8 cellular contexts compared by ENCODE assay signal in the genomic region with DNA sequence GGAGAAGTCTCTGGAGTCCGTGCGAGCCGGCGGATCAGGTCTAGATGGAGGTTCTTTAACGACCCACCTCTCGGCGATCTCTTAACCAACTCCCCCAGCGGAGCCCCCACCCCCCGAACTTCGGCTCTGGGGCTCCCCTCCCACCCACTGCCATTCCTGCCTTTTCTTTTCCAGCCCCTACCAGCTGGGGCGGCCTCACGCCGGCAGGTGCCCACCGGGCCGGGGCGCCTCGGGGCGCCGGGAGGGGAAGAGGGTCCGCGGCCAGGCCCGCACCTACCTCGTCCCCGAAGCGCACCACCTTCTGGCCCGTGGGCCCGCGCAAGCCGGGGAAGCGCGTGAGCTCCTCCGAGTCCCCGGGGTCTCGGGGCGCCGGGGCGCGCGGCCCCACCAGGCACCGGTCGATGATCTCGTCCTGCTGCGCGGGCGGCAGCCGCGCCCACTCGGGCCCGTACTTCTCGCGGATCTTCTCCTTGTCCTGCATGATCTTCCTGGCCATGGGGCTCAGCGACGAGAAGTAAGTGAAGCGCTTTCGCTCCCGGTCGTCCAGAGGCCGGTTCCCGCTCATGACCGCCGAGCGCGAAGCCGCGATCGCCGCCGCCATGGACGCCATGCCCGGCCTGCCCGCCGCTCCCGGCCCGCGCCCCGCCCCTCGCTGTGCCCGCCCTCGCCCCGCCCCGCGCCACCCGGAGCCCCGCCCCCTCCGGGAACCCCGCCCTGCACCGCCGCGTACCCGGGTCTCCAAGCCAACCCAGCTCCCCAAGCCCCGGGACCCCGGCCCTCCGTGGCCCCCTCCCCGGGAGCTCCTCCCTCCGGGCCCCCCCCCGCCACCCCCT. TPM values are rescaled to one million over a fixed set of nuclear protein-coding genes. Genes with fewer than 3 reads are reported as not detected.
DNase-seq lines count a peak whose midpoint lies in the region; ATAC-seq and TF ChIP-seq lines count a peak whose summit lies in the region.

A gene with protein sequence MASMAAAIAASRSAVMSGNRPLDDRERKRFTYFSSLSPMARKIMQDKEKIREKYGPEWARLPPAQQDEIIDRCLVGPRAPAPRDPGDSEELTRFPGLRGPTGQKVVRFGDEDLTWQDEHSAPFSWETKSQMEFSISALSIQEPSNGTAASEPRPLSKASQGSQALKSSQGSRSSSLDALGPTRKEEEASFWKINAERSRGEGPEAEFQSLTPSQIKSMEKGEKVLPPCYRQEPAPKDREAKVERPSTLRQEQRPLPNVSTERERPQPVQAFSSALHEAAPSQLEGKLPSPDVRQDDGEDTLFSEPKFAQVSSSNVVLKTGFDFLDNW (minus strand): TSS at position 619 of the 833 bp plus-strand sequence. CDS start 9 bp downstream, at position 610.

- peaks cover 19% of the 10 kb centered on the region for H3K27me3 Mint-ChIP-seq in activated T-helper 17 cell treated with anti-CD3 and anti-CD28 coated beads, Interleukin-2, amount 50 U/mL, for 72 hours
- H3K27me3 Mint-ChIP-seq in stimulated activated naive CD8-positive, alpha-beta T cell treated with anti-CD3 and anti-CD28 coated beads, Interleukin-15, amount 100 ng/mL, for 72 hours, result peaks cover 47% of the 10 kb centered on the region

- H3K4me1 Mint-ChIP-seq in activated T-helper 17 cell treated with anti-CD3 and anti-CD28 coated beads, Interleukin-2, amount 50 U/mL, for 72 hours, result peaks cover 15% of the 10 kb centered on the region
- H3K4me1 Mint-ChIP-seq in stimulated activated naive CD8-positive, alpha-beta T cell treated with anti-CD3 and anti-CD28 coated beads, Interleukin-15, amount 100 ng/mL, for 72 hours, result peaks cover 31% of the 10 kb centered on the region

- TF ChIP-seq RAD21 in neural cell (conservative IDR thresholded peaks at IDR 0.05), result peak; percentile 21

- H3K27me3 ChIP-seq in BJ (ENCODE audit: control insufficient read depth, insufficient read depth, low read length) (no peaks in the 10 kb centered on the region), neural cell (ENCODE audit: insufficient read depth, low read depth, low read length) (no peaks in the 10 kb centered on the region)

- H3K4me3 Mint-ChIP-seq in activated T-helper 17 cell treated with anti-CD3 and anti-CD28 coated beads, Interleukin-2, amount 50 U/mL, for 72 hours, result peak within 1 kb of the TSS; percentile 77
- H3K4me3 Mint-ChIP-seq in stimulated activated naive CD8-positive, alpha-beta T cell treated with anti-CD3 and anti-CD28 coated beads, Interleukin-15, amount 100 ng/mL, for 72 hours, result peak within 1 kb of the TSS; percentile 92 to 94

- no peak for DNase-seq in BJ (ENCODE audit: low read depth)
- peak; percentile 75 for DNase-seq in GM19238 (ENCODE audit: insufficient read length, low spot score)
- peak; percentile 65 for DNase-seq in OCI-M1 (lab: John Stamatoyannopoulos, UW)
- peak; percentile 39 for DNase-seq in fibroblast of pulmonary artery (ENCODE audit: low read depth)
- DNase-seq in stimulated activated naive CD8-positive, alpha-beta T cell treated with anti-CD3 and anti-CD28 coated beads, Interleukin-15, amount 100 ng/mL, for 72 hours, result peak; percentile 65 to 69

- H3K36me3 ChIP-seq in BJ (ENCODE audit: control insufficient read depth, insufficient read depth, low read length) (peaks cover 3% of the 10 kb centered on the region), neural cell (ENCODE audit: insufficient read depth, low read length) (no peaks in the 10 kb centered on the region)

- peaks cover 27% of the 10 kb centered on the region for H3K79me2 ChIP-seq in neural cell (replicated peaks; ENCODE audit: insufficient read depth, low read length)

- peak within 1 kb of the TSS; percentile 28 for H3K27ac ChIP-seq in neural cell (ENCODE audit: low read length)

- H3K4me2 ChIP-seq in neural cell (ENCODE audit: low read length), result peak within 1 kb of the TSS; percentile 84

- POLR2A ChIA-PET in BJ (lab: Charles Lee), result interaction anchor here (0.6 to 1.6 kb wide), 4 partner anchors 9 to 34 kb away, joined by 3 to 10 read pairs (median 4); no protein-coding TSS in a partner anchor

- H3K9me3 Mint-ChIP-seq in activated T-helper 17 cell treated with anti-CD3 and anti-CD28 coated beads, Interleukin-2, amount 50 U/mL, for 72 hours, result no peaks in the 10 kb centered on the region
- no peaks in the 10 kb centered on the region for H3K9me3 Mint-ChIP-seq in stimulated activated naive CD8-positive, alpha-beta T cell treated with anti-CD3 and anti-CD28 coated beads, Interleukin-15, amount 100 ng/mL, for 72 hours

- H3F3A ChIP-seq in neural cell (ENCODE audit: insufficient read depth, low read length, poor library complexity, severe bottlenecking), result no peaks in the 10 kb centered on the region

- no peak within 1 kb of the TSS for H3K27ac Mint-ChIP-seq in activated T-helper 17 cell treated with anti-CD3 and anti-CD28 coated beads, Interleukin-2, amount 50 U/mL, for 72 hours
- peak within 1 kb of the TSS; percentile 90 for H3K27ac Mint-ChIP-seq in stimulated activated naive CD8-positive, alpha-beta T cell treated with anti-CD3 and anti-CD28 coated beads, Interleukin-15, amount 100 ng/mL, for 72 hours

- H3K9me3 ChIP-seq in neural cell (ENCODE audit: low read length), result no peaks in the 10 kb centered on the region

- CTCF ChIA-PET in BJ (lab: Yijun Ruan, JAX), result interaction anchor here (0.7 to 4.3 kb wide), 10 partner anchors 9 to 339 kb away, joined by 3 to 23 read pairs (median 4); no protein-coding TSS in a partner anchor

- TF ChIP-seq EP300 in neural cell (conservative IDR thresholded peaks at IDR 0.05; ENCODE audit: poor library complexity, severe bottlenecking), result no peak

- H3K9ac ChIP-seq in neural cell (ENCODE audit: low read length), result peak within 1 kb of the TSS; percentile 75

- H3K36me3 Mint-ChIP-seq in activated T-helper 17 cell treated with anti-CD3 and anti-CD28 coated beads, Interleukin-2, amount 50 U/mL, for 72 hours (ENCODE audit: low read depth), result no peaks in the 10 kb centered on the region

- TF ChIP-seq CTCF in BJ (IDR thresholded peaks at IDR 0.05; ENCODE audit: insufficient read depth, low read depth, low read length), result no peak
- no peak for TF ChIP-seq CTCF in fibroblast of pulmonary artery (IDR thresholded peaks at IDR 0.05; ENCODE audit: low read length, missing control alignments)
- TF ChIP-seq CTCF in neural cell (IDR thresholded peaks at IDR 0.05; ENCODE audit: poor library complexity, severe bottlenecking), result peak; percentile 25

- H3K9me2 ChIP-seq in neural cell (ENCODE audit: insufficient read depth, low read length), result no peaks in the 10 kb centered on the region

- no peaks in the 10 kb centered on the region for H4K20me1 ChIP-seq in neural cell (ENCODE audit: insufficient read depth)

- ATAC-seq in HG03354 (IDR thresholded peaks at IDR 0.05; ENCODE audit: poor library complexity, severe bottlenecking, unreplicated experiment), result peak; percentile 81
- ATAC-seq in activated T-helper 17 cell treated with anti-CD3 and anti-CD28 coated beads, Interleukin-2, amount 50 U/mL, for 72 hours (replicated peaks), result peak; percentile 95
- peak; percentile 88 for ATAC-seq in stimulated activated naive CD8-positive, alpha-beta T cell treated with anti-CD3 and anti-CD28 coated beads, Interleukin-15, amount 100 ng/mL, for 72 hours

- H2AFZ ChIP-seq in neural cell (ENCODE audit: low read depth, low read length), result peak within 1 kb of the TSS; percentile 83

- H3K4me3 ChIP-seq in BJ (ENCODE audit: low read depth, low read length), result peak within 1 kb of the TSS; percentile 76
- H3K4me3 ChIP-seq in fibroblast of pulmonary artery (replicated peaks; ENCODE audit: low read depth, low read length), result peak within 1 kb of the TSS; percentile 79
- H3K4me3 ChIP-seq in neural cell (ENCODE audit: low read length), result peak within 1 kb of the TSS; percentile 93

TF ChIP-seq in neural cell, 6 proteins besides CTCF, POLR2A, EP300 and RAD21:
- TF ChIP-seq POLR2AphosphoS5 (IDR thresholded peaks at IDR 0.05) (peak; percentile 79), MXI1 (conservative IDR thresholded peaks at IDR 0.05; ENCODE audit: poor library complexity, severe bottlenecking) (peak; percentile 51), EZH2 (IDR thresholded peaks at IDR 0.05; ENCODE audit: borderline replicate concordance, insufficient read depth, low read length, poor library complexity, severe bottlenecking) (no peak), SMC3 (conservative IDR thresholded peaks at IDR 0.05; ENCODE audit: poor library complexity) (peak; percentile 33), TAF1 (IDR thresholded peaks at IDR 0.05; ENCODE audit: low read depth) (no peak)
- TF ChIP-seq, protein P1, sequence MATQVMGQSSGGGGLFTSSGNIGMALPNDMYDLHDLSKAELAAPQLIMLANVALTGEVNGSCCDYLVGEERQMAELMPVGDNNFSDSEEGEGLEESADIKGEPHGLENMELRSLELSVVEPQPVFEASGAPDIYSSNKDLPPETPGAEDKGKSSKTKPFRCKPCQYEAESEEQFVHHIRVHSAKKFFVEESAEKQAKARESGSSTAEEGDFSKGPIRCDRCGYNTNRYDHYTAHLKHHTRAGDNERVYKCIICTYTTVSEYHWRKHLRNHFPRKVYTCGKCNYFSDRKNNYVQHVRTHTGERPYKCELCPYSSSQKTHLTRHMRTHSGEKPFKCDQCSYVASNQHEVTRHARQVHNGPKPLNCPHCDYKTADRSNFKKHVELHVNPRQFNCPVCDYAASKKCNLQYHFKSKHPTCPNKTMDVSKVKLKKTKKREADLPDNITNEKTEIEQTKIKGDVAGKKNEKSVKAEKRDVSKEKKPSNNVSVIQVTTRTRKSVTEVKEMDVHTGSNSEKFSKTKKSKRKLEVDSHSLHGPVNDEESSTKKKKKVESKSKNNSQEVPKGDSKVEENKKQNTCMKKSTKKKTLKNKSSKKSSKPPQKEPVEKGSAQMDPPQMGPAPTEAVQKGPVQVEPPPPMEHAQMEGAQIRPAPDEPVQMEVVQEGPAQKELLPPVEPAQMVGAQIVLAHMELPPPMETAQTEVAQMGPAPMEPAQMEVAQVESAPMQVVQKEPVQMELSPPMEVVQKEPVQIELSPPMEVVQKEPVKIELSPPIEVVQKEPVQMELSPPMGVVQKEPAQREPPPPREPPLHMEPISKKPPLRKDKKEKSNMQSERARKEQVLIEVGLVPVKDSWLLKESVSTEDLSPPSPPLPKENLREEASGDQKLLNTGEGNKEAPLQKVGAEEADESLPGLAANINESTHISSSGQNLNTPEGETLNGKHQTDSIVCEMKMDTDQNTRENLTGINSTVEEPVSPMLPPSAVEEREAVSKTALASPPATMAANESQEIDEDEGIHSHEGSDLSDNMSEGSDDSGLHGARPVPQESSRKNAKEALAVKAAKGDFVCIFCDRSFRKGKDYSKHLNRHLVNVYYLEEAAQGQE (IDR thresholded peaks at IDR 0.05; ENCODE audit: borderline replicate concordance), result no peak

RNA-seq across cellular contexts. Expression of the gene that starts here (rescaled TPM):
- polyA plus RNA-seq in BJ (2011; rRNA removed) (186 and 195 TPM in 2 replicates), neural cell (16.7 and 18.9 TPM in 2 replicates)
- 174 and 209 TPM in 2 replicates for polyA minus RNA-seq in BJ (2011; rRNA and poly(A)+ RNA removed)
- 1 to 10 TPM; 4.1 to 7.9 TPM for total RNA-seq in activated T-helper 17 cell treated with anti-CD3 and anti-CD28 coated beads, Interleukin-2, amount 50 U/mL, for 72 hours
- 19.0 and 22.0 TPM in 2 replicates for polyA minus RNA-seq in neural cell
